Comparison of ENCODE assay signal across 15 cellular contexts in genomic region chrX:42290608-42291007, GRCh38.
A peak's percentile ranks its signal among the peaks of the same experiment; 100 is the strongest.
DNase-seq lines count a peak whose midpoint lies in the region; ATAC-seq and TF ChIP-seq lines count a peak whose summit lies in the region.
"Had no signal": no experiment of that assay in that cellular context is flagged by ENCODE, and none has a peak within 500 bp of the region (broad histone marks: within the 10 kb centered on the region; RNA-seq: fewer than 3 reads in every experiment).

No MANE protein-coding gene starts in this region.

- H3K27ac ChIP-seq in 22Rv1: no peak overlapping the region
- no peak overlapping the region for H3K27ac ChIP-seq in OCI-LY3 (ENCODE audit: low read length)
- H3K27ac ChIP-seq: SK-N-MC had no signal

- H4K20me1 ChIP-seq in OCI-LY3 (ENCODE audit: insufficient read depth, low read length): no peaks in the 10 kb centered on the region

- no peaks in the 10 kb centered on the region for H3K27me3 Mint-ChIP-seq in T-helper 17 cell
- H3K27me3 Mint-ChIP-seq: B cell had no signal

- no peak overlapping the region for H2AFZ ChIP-seq in OCI-LY3 (ENCODE audit: low read depth, low read length)

- H3K36me3 ChIP-seq in OCI-LY3 (replicated peaks; ENCODE audit: low read depth, low read length): no peaks in the 10 kb centered on the region

- no peaks in the 10 kb centered on the region for H3K4me1 ChIP-seq in OCI-LY3 (ENCODE audit: low read length)

- peaks cover 8% of the 10 kb centered on the region for H3K4me1 Mint-ChIP-seq in T-helper 17 cell

- H3K36me3 Mint-ChIP-seq in T-helper 17 cell (ENCODE audit: low read depth): no peaks in the 10 kb centered on the region
- H3K36me3 Mint-ChIP-seq: activated naive CD4-positive, alpha-beta T cell treated with anti-CD3 and anti-CD28 coated beads, Interleukin-2, amount 50 U/mL, for 72 hours had no signal

- ATAC-seq in T-helper 17 cell: no peak

- no peak overlapping the region for H3K4me3 ChIP-seq in GM12875 (ENCODE audit: low read depth, low read length)
- no peak overlapping the region for H3K4me3 ChIP-seq in OCI-LY3 (ENCODE audit: low read length)
- no peak overlapping the region for H3K4me3 ChIP-seq in fibroblast of pulmonary artery (replicated peaks; ENCODE audit: low read depth, low read length)
- H3K4me3 ChIP-seq: SK-N-MC had no signal

- H3K79me2 ChIP-seq in OCI-LY3 (ENCODE audit: low read length): no peaks in the 10 kb centered on the region

- TF ChIP-seq CTCF in 22Rv1 (IDR thresholded peaks at IDR 0.05) (peak; percentile 36), GM12875 (IDR thresholded peaks at IDR 0.05; ENCODE audit: borderline replicate concordance, insufficient read depth, low read depth, low read length) (0 out of 2 replicates have a peak, but pooled peaks have one; percentile 15), OCI-LY3 (IDR thresholded peaks at IDR 0.05; ENCODE audit: low read depth, low read length) (peak; percentile 43), fibroblast of pulmonary artery (IDR thresholded peaks at IDR 0.05; ENCODE audit: low read length, missing control alignments) (peak; percentile 18)

- DNase-seq in fibroblast of pulmonary artery (ENCODE audit: low read depth): peak; percentile 4
- no peak for DNase-seq in superior temporal gyrus (ENCODE audit: extremely low spot score)
- DNase-seq in T-helper 17 cell: no peak
- DNase-seq in effector CD4-positive, alpha-beta T cell: no peak
- DNase-seq in activated CD4-positive, alpha-beta T cell treated with anti-CD3 and anti-CD28 coated beads for 4 hours: no peak
- DNase-seq: HCEC 1CT, Karpas-422, NCI-H510A, substantia nigra had no signal

- no peak overlapping the region for H3K27ac Mint-ChIP-seq in T-helper 17 cell
- H3K27ac Mint-ChIP-seq: activated naive CD4-positive, alpha-beta T cell treated with anti-CD3 and anti-CD28 coated beads, Interleukin-2, amount 50 U/mL, for 72 hours; B cell had no signal

- no peaks in the 10 kb centered on the region for H3K27me3 ChIP-seq in OCI-LY3 (ENCODE audit: low read depth, low read length)

- H3K9me3 ChIP-seq in OCI-LY3 (ENCODE audit: insufficient read depth, low read length) (no peaks in the 10 kb centered on the region), T-helper 17 cell (ENCODE audit: control insufficient read depth, low read length, poor library complexity, severe bottlenecking) (no peaks in the 10 kb centered on the region)

- no peak overlapping the region for H3K4me2 ChIP-seq in OCI-LY3 (ENCODE audit: low read length)

- H3K4me3 Mint-ChIP-seq in T-helper 17 cell: no peak overlapping the region
- H3K4me3 Mint-ChIP-seq: B cell had no signal

- no peak overlapping the region for H3K9ac ChIP-seq in OCI-LY3 (ENCODE audit: low read length)
